1 cellular context compared by ENCODE assay signal in the genomic region with DNA sequence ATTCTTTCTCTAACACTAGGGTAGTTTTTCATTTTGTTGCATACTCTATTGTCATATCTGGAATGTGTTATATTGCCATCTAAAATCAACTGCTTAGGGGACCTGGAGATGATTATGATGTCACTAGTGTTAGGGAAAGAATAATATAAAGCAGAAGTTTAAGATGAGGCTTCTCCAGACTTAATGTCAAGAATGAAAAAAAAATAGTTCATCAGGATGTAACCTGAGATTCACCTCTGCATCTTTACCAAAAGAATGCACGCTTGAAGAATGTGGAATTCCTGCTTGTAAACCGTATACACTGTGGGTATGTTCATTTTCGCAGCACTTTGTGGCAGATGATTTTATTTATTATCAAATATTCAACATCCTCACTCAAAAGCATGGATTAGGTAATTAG.
TF ChIP-seq lines count a peak whose summit lies in the region.

No MANE protein-coding gene starts in this region.

TF ChIP-seq in SK-N-SH, 30 proteins besides CTCF, POLR2A, EP300 and RAD21 (continued from another document):
- TF ChIP-seq, protein P1, sequence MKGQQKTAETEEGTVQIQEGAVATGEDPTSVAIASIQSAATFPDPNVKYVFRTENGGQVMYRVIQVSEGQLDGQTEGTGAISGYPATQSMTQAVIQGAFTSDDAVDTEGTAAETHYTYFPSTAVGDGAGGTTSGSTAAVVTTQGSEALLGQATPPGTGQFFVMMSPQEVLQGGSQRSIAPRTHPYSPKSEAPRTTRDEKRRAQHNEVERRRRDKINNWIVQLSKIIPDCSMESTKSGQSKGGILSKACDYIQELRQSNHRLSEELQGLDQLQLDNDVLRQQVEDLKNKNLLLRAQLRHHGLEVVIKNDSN (IDR thresholded peaks at IDR 0.05; ENCODE audit: borderline replicate concordance, low read depth) = no peak
- TF ChIP-seq JUND (IDR thresholded peaks at IDR 0.05) (peak; percentile 65), NRF1 (IDR thresholded peaks at IDR 0.05; ENCODE audit: low read depth, low read length) (no peak), FOXM1 (IDR thresholded peaks at IDR 0.05; ENCODE audit: low read depth) (0 out of 2 replicates have a peak, but pooled peaks have one; percentile 32), IRF3 (IDR thresholded peaks at IDR 0.05; ENCODE audit: low read depth, low read length) (no peak), FOSL2 (IDR thresholded peaks at IDR 0.05; ENCODE audit: borderline replicate concordance, low read depth) (peak; percentile 9; the same call in 1 of the 2 replicates), TEAD4 (IDR thresholded peaks at IDR 0.05; ENCODE audit: borderline replicate concordance, insufficient read depth) (peak; percentile 81), GATA2 (CRISPR knock-in tag; IDR thresholded peaks at IDR 0.05) (no peak), TAF1 (IDR thresholded peaks at IDR 0.05; ENCODE audit: borderline replicate concordance, low read depth, low read length) (no peak), SIN3A (IDR thresholded peaks at IDR 0.05; ENCODE audit: borderline replicate concordance, low read depth, low read length) (0 out of 2 replicates have a peak, but pooled peaks have one; percentile 48), SMC3 (IDR thresholded peaks at IDR 0.05; ENCODE audit: low read depth, low read length) (no peak), PBX3 (IDR thresholded peaks at IDR 0.05) (peak; percentile 73), RCOR1 (IDR thresholded peaks at IDR 0.05; ENCODE audit: low read length) (no peak), REST (IDR thresholded peaks at IDR 0.05; ENCODE audit: low read depth, low read length) (no peak), RXRA (IDR thresholded peaks at IDR 0.05; ENCODE audit: borderline replicate concordance, low read depth) (peak; percentile 92), NFIC (IDR thresholded peaks at IDR 0.05; ENCODE audit: borderline replicate concordance) (peak; percentile 59)
- TF ChIP-seq, protein P2, sequence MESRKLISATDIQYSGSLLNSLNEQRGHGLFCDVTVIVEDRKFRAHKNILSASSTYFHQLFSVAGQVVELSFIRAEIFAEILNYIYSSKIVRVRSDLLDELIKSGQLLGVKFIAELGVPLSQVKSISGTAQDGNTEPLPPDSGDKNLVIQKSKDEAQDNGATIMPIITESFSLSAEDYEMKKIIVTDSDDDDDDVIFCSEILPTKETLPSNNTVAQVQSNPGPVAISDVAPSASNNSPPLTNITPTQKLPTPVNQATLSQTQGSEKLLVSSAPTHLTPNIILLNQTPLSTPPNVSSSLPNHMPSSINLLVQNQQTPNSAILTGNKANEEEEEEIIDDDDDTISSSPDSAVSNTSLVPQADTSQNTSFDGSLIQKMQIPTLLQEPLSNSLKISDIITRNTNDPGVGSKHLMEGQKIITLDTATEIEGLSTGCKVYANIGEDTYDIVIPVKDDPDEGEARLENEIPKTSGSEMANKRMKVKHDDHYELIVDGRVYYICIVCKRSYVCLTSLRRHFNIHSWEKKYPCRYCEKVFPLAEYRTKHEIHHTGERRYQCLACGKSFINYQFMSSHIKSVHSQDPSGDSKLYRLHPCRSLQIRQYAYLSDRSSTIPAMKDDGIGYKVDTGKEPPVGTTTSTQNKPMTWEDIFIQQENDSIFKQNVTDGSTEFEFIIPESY (IDR thresholded peaks at IDR 0.05; ENCODE audit: borderline replicate concordance, low read depth) = no peak
